1 cellular context compared by ENCODE assay signal in the genomic region with DNA sequence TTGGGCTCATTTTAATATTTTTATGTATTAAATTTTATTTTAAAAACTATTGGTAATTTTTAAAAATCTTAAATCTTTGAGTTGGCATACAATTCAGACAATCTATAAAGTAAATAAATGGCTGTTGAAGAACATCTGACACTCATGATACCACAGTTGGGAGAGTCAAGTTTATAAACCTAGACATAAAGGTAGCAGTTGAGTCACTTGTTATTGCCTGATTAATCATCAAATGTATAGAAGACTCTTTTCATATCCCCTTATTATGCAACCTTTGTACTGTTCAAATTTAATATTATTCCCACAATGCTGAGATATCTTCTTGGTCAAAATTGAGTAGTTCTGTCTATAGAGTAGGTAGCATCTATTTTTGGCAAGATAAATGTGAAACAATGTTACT.
TF ChIP-seq lines count a peak whose summit lies in the region.

No MANE protein-coding gene starts in this region.

TF ChIP-seq in HepG2, 621 proteins besides CTCF, POLR2A, EP300 and RAD21:
- TF ChIP-seq, protein P1, sequence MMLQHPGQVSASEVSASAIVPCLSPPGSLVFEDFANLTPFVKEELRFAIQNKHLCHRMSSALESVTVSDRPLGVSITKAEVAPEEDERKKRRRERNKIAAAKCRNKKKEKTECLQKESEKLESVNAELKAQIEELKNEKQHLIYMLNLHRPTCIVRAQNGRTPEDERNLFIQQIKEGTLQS (CRISPR knock-in tag; IDR thresholded peaks at IDR 0.05) = no peak
- TF ChIP-seq, protein P2, sequence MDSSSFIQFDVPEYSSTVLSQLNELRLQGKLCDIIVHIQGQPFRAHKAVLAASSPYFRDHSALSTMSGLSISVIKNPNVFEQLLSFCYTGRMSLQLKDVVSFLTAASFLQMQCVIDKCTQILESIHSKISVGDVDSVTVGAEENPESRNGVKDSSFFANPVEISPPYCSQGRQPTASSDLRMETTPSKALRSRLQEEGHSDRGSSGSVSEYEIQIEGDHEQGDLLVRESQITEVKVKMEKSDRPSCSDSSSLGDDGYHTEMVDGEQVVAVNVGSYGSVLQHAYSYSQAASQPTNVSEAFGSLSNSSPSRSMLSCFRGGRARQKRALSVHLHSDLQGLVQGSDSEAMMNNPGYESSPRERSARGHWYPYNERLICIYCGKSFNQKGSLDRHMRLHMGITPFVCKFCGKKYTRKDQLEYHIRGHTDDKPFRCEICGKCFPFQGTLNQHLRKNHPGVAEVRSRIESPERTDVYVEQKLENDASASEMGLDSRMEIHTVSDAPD (CRISPR knock-in tag; IDR thresholded peaks at IDR 0.05) = no peak
- TF ChIP-seq SMYD3 (CRISPR knock-in tag; IDR thresholded peaks at IDR 0.05) (0 out of 2 replicates have a peak, but pooled peaks have one; percentile 18), TOPORS (CRISPR knock-in tag; IDR thresholded peaks at IDR 0.05) (0 out of 2 replicates have a peak, but pooled peaks have one; percentile 21)
